4 cellular contexts compared by ENCODE assay signal in genomic region chr20:3829891-3830290, GRCh38. TPM values are rescaled to one million over a fixed set of nuclear protein-coding genes. Genes with fewer than 3 reads are reported as not detected.
"Had no signal": no experiment of that assay in that cellular context is flagged by ENCODE, and none has a peak within 500 bp of the region (broad histone marks: within the 10 kb centered on the region; RNA-seq: fewer than 3 reads in every experiment).

No MANE protein-coding gene starts in this region.

RNA-seq across cellular contexts. Expression of gene SPEF1, which starts 48.6 kb away (rescaled TPM):
- total RNA-seq: stomach, suprapubic skin, urinary bladder, vagina had no signal
